Comparison of ENCODE assay signal across 1 cellular context in genomic region chr7:106127984-106128780, GRCh38.
TF ChIP-seq lines count a peak whose summit lies in the region.

No MANE protein-coding gene starts in this region.

TF ChIP-seq in SK-N-SH treated with all-trans-retinoic acid at 6 μM for 48 hours, 23 proteins besides CTCF, POLR2A, EP300 and RAD21 (continued from another document):
- TF ChIP-seq CREB5 (CRISPR knock-in tag; IDR thresholded peaks at IDR 0.05; ENCODE audit: low read depth) (no peak), TCF4 (CRISPR knock-in tag; IDR thresholded peaks at IDR 0.05; ENCODE audit: borderline replicate concordance) (no peak), ZC3H10 (CRISPR knock-in tag; IDR thresholded peaks at IDR 0.05) (no peak), ZFP30 (CRISPR knock-in tag; IDR thresholded peaks at IDR 0.05) (no peak), RARB (CRISPR knock-in tag; IDR thresholded peaks at IDR 0.05) (no peak), PPARA (CRISPR knock-in tag; IDR thresholded peaks at IDR 0.05; ENCODE audit: borderline replicate concordance) (no peak), ZNF70 (CRISPR knock-in tag; IDR thresholded peaks at IDR 0.05) (no peak), BACH2 (CRISPR knock-in tag; IDR thresholded peaks at IDR 0.05; ENCODE audit: borderline replicate concordance) (no peak), ESRRG (CRISPR knock-in tag; IDR thresholded peaks at IDR 0.05) (no peak), ZNF8 (CRISPR knock-in tag; IDR thresholded peaks at IDR 0.05) (no peak), ZNF565 (CRISPR knock-in tag; conservative IDR thresholded peaks at IDR 0.05; ENCODE audit: low read depth) (no peak), OSR1 (CRISPR knock-in tag; IDR thresholded peaks at IDR 0.05) (no peak), PATZ1 (CRISPR knock-in tag; IDR thresholded peaks at IDR 0.05; ENCODE audit: borderline replicate concordance) (no peak)
